In the genomic region with DNA sequence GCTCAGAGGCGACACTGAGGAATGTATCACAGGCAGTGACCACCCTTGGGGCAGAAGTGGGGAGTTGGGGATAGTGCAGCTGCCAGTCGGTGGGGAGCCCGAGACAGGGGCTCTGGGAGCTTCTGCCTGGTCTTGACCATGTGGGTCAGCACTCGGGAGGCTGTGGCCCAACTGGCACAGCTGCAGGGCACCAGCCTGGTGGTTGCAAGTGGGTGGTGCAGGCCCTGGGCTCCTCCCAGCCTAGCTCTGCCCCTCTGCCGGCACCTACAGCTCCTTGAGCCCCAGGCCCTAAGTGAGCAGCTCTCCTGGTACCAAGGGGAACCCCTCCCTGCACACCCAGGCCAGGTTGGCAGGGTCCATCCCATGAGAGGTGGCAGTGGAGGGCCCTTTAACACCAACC, we compare ENCODE assay signal across 1 cellular context.
TF ChIP-seq lines count a peak whose summit lies in the region.

No MANE protein-coding gene starts in this region.

TF ChIP-seq in GM23338, 12 proteins besides CTCF, POLR2A, EP300 and RAD21 (continued from another document):
- TF ChIP-seq, protein P1, sequence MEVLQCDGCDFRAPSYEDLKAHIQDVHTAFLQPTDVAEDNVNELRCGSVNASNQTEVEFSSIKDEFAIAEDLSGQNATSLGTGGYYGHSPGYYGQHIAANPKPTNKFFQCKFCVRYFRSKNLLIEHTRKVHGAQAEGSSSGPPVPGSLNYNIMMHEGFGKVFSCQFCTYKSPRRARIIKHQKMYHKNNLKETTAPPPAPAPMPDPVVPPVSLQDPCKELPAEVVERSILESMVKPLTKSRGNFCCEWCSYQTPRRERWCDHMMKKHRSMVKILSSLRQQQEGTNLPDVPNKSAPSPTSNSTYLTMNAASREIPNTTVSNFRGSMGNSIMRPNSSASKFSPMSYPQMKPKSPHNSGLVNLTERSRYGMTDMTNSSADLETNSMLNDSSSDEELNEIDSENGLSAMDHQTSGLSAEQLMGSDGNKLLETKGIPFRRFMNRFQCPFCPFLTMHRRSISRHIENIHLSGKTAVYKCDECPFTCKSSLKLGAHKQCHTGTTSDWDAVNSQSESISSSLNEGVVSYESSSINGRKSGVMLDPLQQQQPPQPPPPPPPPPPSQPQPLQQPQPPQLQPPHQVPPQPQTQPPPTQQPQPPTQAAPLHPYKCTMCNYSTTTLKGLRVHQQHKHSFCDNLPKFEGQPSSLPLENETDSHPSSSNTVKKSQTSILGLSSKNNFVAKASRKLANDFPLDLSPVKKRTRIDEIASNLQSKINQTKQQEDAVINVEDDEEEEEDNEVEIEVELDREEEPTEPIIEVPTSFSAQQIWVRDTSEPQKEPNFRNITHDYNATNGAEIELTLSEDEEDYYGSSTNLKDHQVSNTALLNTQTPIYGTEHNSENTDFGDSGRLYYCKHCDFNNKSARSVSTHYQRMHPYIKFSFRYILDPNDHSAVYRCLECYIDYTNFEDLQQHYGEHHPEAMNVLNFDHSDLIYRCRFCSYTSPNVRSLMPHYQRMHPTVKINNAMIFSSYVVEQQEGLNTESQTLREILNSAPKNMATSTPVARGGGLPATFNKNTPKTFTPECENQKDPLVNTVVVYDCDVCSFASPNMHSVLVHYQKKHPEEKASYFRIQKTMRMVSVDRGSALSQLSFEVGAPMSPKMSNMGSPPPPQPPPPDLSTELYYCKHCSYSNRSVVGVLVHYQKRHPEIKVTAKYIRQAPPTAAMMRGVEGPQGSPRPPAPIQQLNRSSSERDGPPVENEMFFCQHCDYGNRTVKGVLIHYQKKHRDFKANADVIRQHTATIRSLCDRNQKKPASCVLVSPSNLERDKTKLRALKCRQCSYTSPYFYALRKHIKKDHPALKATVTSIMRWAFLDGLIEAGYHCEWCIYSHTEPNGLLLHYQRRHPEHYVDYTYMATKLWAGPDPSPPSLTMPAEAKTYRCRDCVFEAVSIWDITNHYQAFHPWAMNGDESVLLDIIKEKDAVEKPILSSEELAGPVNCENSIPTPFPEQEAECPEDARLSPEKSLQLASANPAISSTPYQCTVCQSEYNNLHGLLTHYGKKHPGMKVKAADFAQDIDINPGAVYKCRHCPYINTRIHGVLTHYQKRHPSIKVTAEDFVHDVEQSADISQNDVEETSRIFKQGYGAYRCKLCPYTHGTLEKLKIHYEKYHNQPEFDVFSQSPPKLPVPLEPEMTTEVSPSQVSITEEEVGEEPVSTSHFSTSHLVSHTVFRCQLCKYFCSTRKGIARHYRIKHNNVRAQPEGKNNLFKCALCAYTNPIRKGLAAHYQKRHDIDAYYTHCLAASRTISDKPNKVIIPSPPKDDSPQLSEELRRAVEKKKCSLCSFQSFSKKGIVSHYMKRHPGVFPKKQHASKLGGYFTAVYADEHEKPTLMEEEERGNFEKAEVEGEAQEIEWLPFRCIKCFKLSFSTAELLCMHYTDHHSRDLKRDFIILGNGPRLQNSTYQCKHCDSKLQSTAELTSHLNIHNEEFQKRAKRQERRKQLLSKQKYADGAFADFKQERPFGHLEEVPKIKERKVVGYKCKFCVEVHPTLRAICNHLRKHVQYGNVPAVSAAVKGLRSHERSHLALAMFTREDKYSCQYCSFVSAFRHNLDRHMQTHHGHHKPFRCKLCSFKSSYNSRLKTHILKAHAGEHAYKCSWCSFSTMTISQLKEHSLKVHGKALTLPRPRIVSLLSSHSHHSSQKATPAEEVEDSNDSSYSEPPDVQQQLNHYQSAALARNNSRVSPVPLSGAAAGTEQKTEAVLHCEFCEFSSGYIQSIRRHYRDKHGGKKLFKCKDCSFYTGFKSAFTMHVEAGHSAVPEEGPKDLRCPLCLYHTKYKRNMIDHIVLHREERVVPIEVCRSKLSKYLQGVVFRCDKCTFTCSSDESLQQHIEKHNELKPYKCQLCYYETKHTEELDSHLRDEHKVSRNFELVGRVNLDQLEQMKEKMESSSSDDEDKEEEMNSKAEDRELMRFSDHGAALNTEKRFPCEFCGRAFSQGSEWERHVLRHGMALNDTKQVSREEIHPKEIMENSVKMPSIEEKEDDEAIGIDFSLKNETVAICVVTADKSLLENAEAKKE (CRISPR knock-in tag; IDR thresholded peaks at IDR 0.05): no peak
- TF ChIP-seq ZNF331 (CRISPR knock-in tag; IDR thresholded peaks at IDR 0.05; ENCODE audit: low read depth) (no peak), EZH2phosphoT487 (IDR thresholded peaks at IDR 0.05; ENCODE audit: unreplicated experiment) (no peak), JUNB (IDR thresholded peaks at IDR 0.05; ENCODE audit: unreplicated experiment) (no peak), STAT1 (IDR thresholded peaks at IDR 0.05; ENCODE audit: unreplicated experiment) (no peak), REST (IDR thresholded peaks at IDR 0.05; ENCODE audit: unreplicated experiment) (no peak), EZH2 (IDR thresholded peaks at IDR 0.05; ENCODE audit: low read depth, unreplicated experiment) (no peak), ZNF114 (CRISPR knock-in tag; IDR thresholded peaks at IDR 0.05) (no peak), ETS1 (IDR thresholded peaks at IDR 0.05) (no peak)
TF ChIP-seq in GM23338: peak in this region for 0.
